Comparison of ENCODE assay signal across 25 cellular contexts in the genomic region with DNA sequence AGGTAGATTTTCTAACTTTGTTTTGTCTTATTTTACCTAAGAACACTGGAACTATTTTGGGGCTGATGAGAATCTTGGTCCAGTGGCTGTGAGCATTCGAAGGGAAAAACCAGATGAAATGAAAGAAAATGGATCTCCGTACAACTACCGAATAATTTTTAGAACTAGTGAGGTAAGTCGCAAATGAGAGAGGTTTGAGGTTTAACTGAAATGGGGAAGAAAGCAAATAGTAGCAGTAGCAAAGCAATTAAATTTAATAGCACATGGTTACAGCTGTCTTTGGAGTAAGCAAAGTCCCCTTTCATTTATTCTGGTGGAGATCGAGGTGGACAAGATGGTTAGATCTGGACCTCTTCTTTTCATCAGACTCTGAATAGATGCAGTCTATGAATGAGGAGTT.
"Had no signal": no experiment of that assay in that cellular context is flagged by ENCODE, and none has a peak within 500 bp of the region (broad histone marks: within the 10 kb centered on the region; RNA-seq: fewer than 3 reads in every experiment).

No MANE protein-coding gene starts in this region.

- DNase-seq: activated CD4-positive, alpha-beta T cell treated with anti-CD3 and anti-CD28 coated beads for 36 hours; activated CD4-positive, alpha-beta T cell treated with anti-CD3 and anti-CD28 coated beads, Interleukin-2, amount 50 U/mL, for 4 hours; activated CD8-positive, alpha-beta memory T cell treated with anti-CD3 and anti-CD28 coated beads for 24 hours; activated effector memory CD4-positive, alpha-beta T cell treated with anti-CD3 and anti-CD28 coated beads, Interleukin-2, amount 50 U/mL, for 16 hours; activated naive CD4-positive, alpha-beta T cell treated with anti-CD3 and anti-CD28 coated beads, Interleukin-2, amount 10 ng/mL, durations not matched to agents 7 days and 5 days; activated T-cell treated with anti-CD3 and anti-CD28 coated beads, Interleukin-2, amount 50 U/mL, for 72 hours; anterior cingulate cortex; heart left ventricle; islet precursor cell; left colon; mesenchymal stem cell; pancreas; psoas muscle; spleen; stimulated activated CD4-positive, alpha-beta T cell treated with anti-CD3 and anti-CD28 coated beads, Interleukin-4, amount 100 ng/mL, for 1 hour; substantia nigra; thyroid gland had no signal

- H3K27me3 ChIP-seq: gastroesophageal sphincter, heart left ventricle, neutrophil, pancreas, right atrium auricular region, spleen, thyroid gland had no signal

- H3K4me1 Mint-ChIP-seq: activated naive CD4-positive, alpha-beta T cell treated with anti-CD3 and anti-CD28 coated beads, Interleukin-2, amount 10 ng/mL, durations not matched to agents 7 days and 5 days; brain; nephron had no signal

- H3K4me1 ChIP-seq: gastroesophageal sphincter, heart left ventricle, pancreas, psoas muscle, right atrium auricular region, spleen, thyroid gland had no signal

- H3K9me3 Mint-ChIP-seq: activated naive CD4-positive, alpha-beta T cell treated with anti-CD3 and anti-CD28 coated beads, Interleukin-2, amount 10 ng/mL, durations not matched to agents 7 days and 5 days; activated T-cell treated with anti-CD3 and anti-CD28 coated beads, Interleukin-2, amount 50 U/mL, for 72 hours; brain; nephron; stimulated activated naive CD8-positive, alpha-beta T cell treated with anti-CD3 and anti-CD28 coated beads, Interleukin-15, Interleukin-2, amounts not matched to agents 100 ng/mL and 50 ng/mL, for 24 hours; WTC11 had no signal

- ATAC-seq: activated CD4-positive, alpha-beta T cell treated with anti-CD3 and anti-CD28 coated beads for 36 hours; activated T-cell treated with anti-CD3 and anti-CD28 coated beads, Interleukin-2, amount 50 U/mL, for 72 hours; gastroesophageal sphincter; heart left ventricle; left colon; pancreas; psoas muscle; WTC11 had no signal

- H3K4me3 Mint-ChIP-seq: activated CD4-positive, alpha-beta T cell treated with anti-CD3 and anti-CD28 coated beads for 36 hours; activated naive CD4-positive, alpha-beta T cell treated with anti-CD3 and anti-CD28 coated beads, Interleukin-2, amount 10 ng/mL, durations not matched to agents 7 days and 5 days; activated T-cell treated with anti-CD3 and anti-CD28 coated beads, Interleukin-2, amount 50 U/mL, for 72 hours; brain; nephron; stimulated activated naive CD8-positive, alpha-beta T cell treated with anti-CD3 and anti-CD28 coated beads, Interleukin-15, Interleukin-2, amounts not matched to agents 100 ng/mL and 50 ng/mL, for 24 hours; WTC11 had no signal

- H3K36me3 ChIP-seq: pancreas, right atrium auricular region, thyroid gland had no signal

- H3K27ac Mint-ChIP-seq: activated CD4-positive, alpha-beta T cell treated with anti-CD3 and anti-CD28 coated beads for 36 hours; activated naive CD4-positive, alpha-beta T cell treated with anti-CD3 and anti-CD28 coated beads, Interleukin-2, amount 10 ng/mL, durations not matched to agents 7 days and 5 days; activated T-cell treated with anti-CD3 and anti-CD28 coated beads, Interleukin-2, amount 50 U/mL, for 72 hours; brain; nephron; stimulated activated naive CD8-positive, alpha-beta T cell treated with anti-CD3 and anti-CD28 coated beads, Interleukin-15, Interleukin-2, amounts not matched to agents 100 ng/mL and 50 ng/mL, for 24 hours; WTC11 had no signal

- H3K27ac ChIP-seq: epithelial cell of prostate, gastroesophageal sphincter, heart left ventricle, neutrophil, pancreas, psoas muscle, right atrium auricular region, spleen, thyroid gland had no signal

- H3K9me3 ChIP-seq: gastroesophageal sphincter, heart left ventricle, neutrophil, pancreas, psoas muscle, right atrium auricular region, spleen, thyroid gland had no signal

- H3K27me3 Mint-ChIP-seq: activated CD4-positive, alpha-beta T cell treated with anti-CD3 and anti-CD28 coated beads for 36 hours; activated naive CD4-positive, alpha-beta T cell treated with anti-CD3 and anti-CD28 coated beads, Interleukin-2, amount 10 ng/mL, durations not matched to agents 7 days and 5 days; brain; stimulated activated naive CD8-positive, alpha-beta T cell treated with anti-CD3 and anti-CD28 coated beads, Interleukin-15, Interleukin-2, amounts not matched to agents 100 ng/mL and 50 ng/mL, for 24 hours had no signal

- H3K4me3 ChIP-seq: gastroesophageal sphincter, heart left ventricle, pancreas, psoas muscle, right atrium auricular region, spleen, thyroid gland had no signal
